In the genomic region with DNA sequence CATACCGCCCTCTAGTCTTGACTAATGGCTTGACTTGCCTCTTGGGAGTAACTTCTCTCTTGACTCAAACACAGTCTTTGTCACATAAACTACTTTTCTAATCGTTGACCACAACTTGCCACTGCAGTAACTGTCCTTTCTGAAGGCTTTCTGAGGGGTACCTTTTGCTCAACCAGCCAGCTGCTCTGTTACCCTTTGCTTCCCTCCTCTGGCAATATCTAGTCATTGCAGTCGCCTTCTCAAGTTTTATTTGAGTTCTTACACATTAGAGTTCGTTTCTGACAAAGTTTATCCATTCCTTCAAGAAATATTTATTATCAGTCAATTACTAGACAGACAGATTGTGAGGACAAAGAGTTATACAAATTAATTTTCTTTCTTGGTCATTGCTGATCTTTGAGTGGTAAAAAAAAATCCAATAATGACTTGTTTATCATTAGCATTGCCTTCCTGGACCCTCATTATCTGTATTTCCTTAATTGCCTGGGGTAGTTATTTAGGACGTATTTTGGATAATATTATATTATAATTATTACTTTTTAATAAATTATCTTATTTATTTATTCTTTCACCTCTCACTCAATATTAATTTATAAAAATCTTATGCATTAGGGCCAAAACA, we compare ENCODE assay signal across 7 cellular contexts.
DNase-seq lines count a peak whose midpoint lies in the region; ATAC-seq, FAIRE-seq and TF ChIP-seq lines count a peak whose summit lies in the region.

No MANE protein-coding gene starts in this region.

- H3K9me3 ChIP-seq in K562 (replicated peaks; ENCODE audit: control insufficient read depth, insufficient read depth, low read depth, low read length): no peaks in the 10 kb centered on the region

- H3K4me3 ChIP-seq in GM12864 (ENCODE audit: low read depth, low read length): no peak overlapping the region
- no peak overlapping the region for H3K4me3 ChIP-seq in K562

- no TSS peak for BruUV-seq in K562 (replicated peaks; lab: Mats Ljungman, UMichigan)

- POLR2A ChIA-PET in K562 (lab: Yijun Ruan, JAX): no interaction called here

- H3K27ac ChIP-seq in K562 (ENCODE audit: extremely low read depth, low read depth, low read length): no peak overlapping the region

- H2AFZ ChIP-seq in K562 (ENCODE audit: low read depth, low read length): no peak overlapping the region

- intact Hi-C loops in K562 (cut with micrococcal nuclease): loop anchor here (5.0 kb wide), 1 partner anchor 1550 kb away; no protein-coding TSS in a partner anchor

- TF ChIP-seq EP300 in K562 (IDR thresholded peaks at IDR 0.05; ENCODE audit: low read length): no peak

- H3K79me2 ChIP-seq in K562 (ENCODE audit: control insufficient read depth, insufficient read depth, low read length): no peaks in the 10 kb centered on the region

- in situ Hi-C loops in K562 (cut with MboI): no loop called here

- H3K4me1 ChIP-seq in K562 (replicated peaks in 1 of 2; ENCODE audit: control insufficient read depth in 2 of 2, insufficient read depth in 2 of 2, low read length in 2 of 2): no peaks in the 10 kb centered on the region

- CTCF ChIA-PET in K562 (lab: Yijun Ruan, JAX; ENCODE audit: low intra/inter-chr PET ratio): no interaction called here

- no peaks in the 10 kb centered on the region for H3K36me3 ChIP-seq in K562 (ENCODE audit: control insufficient read depth, insufficient read depth, low read length)

- H3K9ac ChIP-seq in K562 (ENCODE audit: insufficient read depth in 1 of 2, low read depth in 2 of 2, low read length in 2 of 2): no peak overlapping the region

- no peak overlapping the region for H3K4me2 ChIP-seq in K562 (ENCODE audit: insufficient read depth, low read length)

- TF ChIP-seq POLR2A in K562 (conservative IDR thresholded peaks at IDR 0.05): no peak

- ATAC-seq in HG02678 (IDR thresholded peaks at IDR 0.05; ENCODE audit: unreplicated experiment): peak; percentile 57
- no peak for ATAC-seq in K562
- peak; percentile 81 for ATAC-seq in left lobe of liver
- ATAC-seq in GM19452 (IDR thresholded peaks at IDR 0.05; ENCODE audit: unreplicated experiment): no peak

- DNase-seq in GM12864 (ENCODE audit: low read depth) (no peak), NCI-H2227 (lab: John Stamatoyannopoulos, UW; ENCODE audit: unreplicated experiment) (peak; percentile 1), K562 (ENCODE audit: extremely low read depth in 1 of 4, low spot score in 3 of 4) (peak; percentile 10 to 21 (median 13)), left lobe of liver (ENCODE audit: low spot score) (no peak)
- no peak for DNase-seq in activated T-cell treated with anti-CD3 and anti-CD28 coated beads, Interleukin-2, amount 50 U/mL, for 1 hour

- FAIRE-seq in K562 (lab: Jason Lieb, UNC): peak; percentile 40

- TF ChIP-seq CTCF in GM12864 (IDR thresholded peaks at IDR 0.05; ENCODE audit: low read depth, low read length, missing control alignments) (peak; percentile 45), K562 (IDR thresholded peaks at IDR 0.05 in 2 of 3, conservative IDR thresholded peaks at IDR 0.05 in 1 of 3; ENCODE audit: insufficient read depth in 2 of 3, low read depth in 1 of 3, low read length in 3 of 3) (peak in 2 of 3 experiments; percentile 39 to 44; a peak in 4 of 6 replicates)

- peak in 1 of 2 experiments; percentile 46; a peak in 2 of 4 replicates for TF ChIP-seq RAD21 in K562 (CRISPR knock-in tag; conservative IDR thresholded peaks at IDR 0.05 in 1 of 2, IDR thresholded peaks at IDR 0.05 in 1 of 2)

- 0% methylated on average over 5 of the region's 5 CpGs for WGBS in K562 (ENCODE audit: insufficient coverage, low coverage, missing lambda C conversion rate)

- no peaks in the 10 kb centered on the region for H3K9me1 ChIP-seq in K562 (ENCODE audit: control insufficient read depth, insufficient read depth, low read length)

- H3K27me3 ChIP-seq in K562 (ENCODE audit: control insufficient read depth in 2 of 2, insufficient read depth in 2 of 2, low read length in 2 of 2): no peaks in the 10 kb centered on the region

- H4K20me1 ChIP-seq in K562 (replicated peaks; ENCODE audit: control insufficient read depth, insufficient read depth, low read length): no peaks in the 10 kb centered on the region

TF ChIP-seq in K562, 482 proteins besides CTCF, POLR2A, EP300 and RAD21:
- no peak for TF ChIP-seq ETV1 (tag; conservative IDR thresholded peaks at IDR 0.05; ENCODE audit: low read depth)
- no peak for TF ChIP-seq ZNF699 (CRISPR knock-in tag; IDR thresholded peaks at IDR 0.05; ENCODE audit: insufficient replicate concordance)

Comparison
In these comparisons a context has a peak if more than half of its experiments do, and no peak if none do; other contexts are left out.
1. DNase-seq: peak in NCI-H2227 (single experiment) and K562 (4 of 4); none in GM12864 (single experiment), left lobe of liver (single experiment) and activated T-cell treated with anti-CD3 and anti-CD28 coated beads, Interleukin-2, amount 50 U/mL, for 1 hour (single experiment).
2. ATAC-seq: peak in HG02678 (single experiment) and left lobe of liver (single experiment); none in K562 (single experiment) and GM19452 (single experiment).